ENCODE assay signal across 21 cellular contexts in genomic region chr2:19702267-19702666, GRCh38.
"Had no signal": no experiment of that assay in that cellular context is flagged by ENCODE, and none has a peak within 500 bp of the region (broad histone marks: within the 10 kb centered on the region; RNA-seq: fewer than 3 reads in every experiment).

No MANE protein-coding gene starts in this region.

- DNase-seq: activated CD4-positive, alpha-beta memory T cell treated with anti-CD3 and anti-CD28 coated beads for 36 hours; activated CD4-positive, alpha-beta T cell treated with anti-CD3 and anti-CD28 coated beads for 36 hours; activated naive CD4-positive, alpha-beta T cell treated with Interleukin-2 at 50 U/mL for 16 hours; activated naive CD8-positive, alpha-beta T cell treated with anti-CD3 and anti-CD28 coated beads, Interleukin-2, amount 10 ng/mL, durations not matched to agents 7 days and 5 days; activated T-cell treated with anti-CD3 and anti-CD28 coated beads, Interleukin-2, amount 50 U/mL, for 1 hour; dermis blood vessel endothelial cell; effector memory CD8-positive, alpha-beta T cell; foreskin keratinocyte; glutamatergic neuron; hypothalamus; kidney; left lung; midbrain; nephron progenitor cell; nucleus accumbens; stimulated activated CD4-positive, alpha-beta T cell treated with anti-CD3 and anti-CD28 coated beads, Interleukin-4, amount 100 ng/mL, for 4 hours; upper lobe of left lung had no signal

- ATAC-seq: activated CD4-positive, alpha-beta T cell treated with anti-CD3 and anti-CD28 coated beads for 36 hours; effector memory CD8-positive, alpha-beta T cell; foreskin keratinocyte; left lung; stimulated activated memory B cell treated with anti-CD40 and anti-IgM and Interleukin-4, amounts not matched to agents 10 μg/mL and 1 μg/mL and 100 μg/mL, for 72 hours had no signal

- FAIRE-seq: kidney had no signal

- H3K4me2 ChIP-seq: smooth muscle cell had no signal

- H3K4me1 ChIP-seq: foreskin keratinocyte, left lung, upper lobe of left lung had no signal

- H3K9me3 ChIP-seq: thoracic aorta had no signal

- H3K4me3 ChIP-seq: left lung, SK-N-MC, smooth muscle cell, thoracic aorta, upper lobe of left lung had no signal

- H3K27me3 ChIP-seq: left lung, upper lobe of left lung had no signal

- H3K27ac ChIP-seq: foreskin keratinocyte, left lung, SK-N-MC, thoracic aorta, upper lobe of left lung had no signal

- H3K36me3 ChIP-seq: left lung, thoracic aorta, upper lobe of left lung had no signal
